In the genomic region with DNA sequence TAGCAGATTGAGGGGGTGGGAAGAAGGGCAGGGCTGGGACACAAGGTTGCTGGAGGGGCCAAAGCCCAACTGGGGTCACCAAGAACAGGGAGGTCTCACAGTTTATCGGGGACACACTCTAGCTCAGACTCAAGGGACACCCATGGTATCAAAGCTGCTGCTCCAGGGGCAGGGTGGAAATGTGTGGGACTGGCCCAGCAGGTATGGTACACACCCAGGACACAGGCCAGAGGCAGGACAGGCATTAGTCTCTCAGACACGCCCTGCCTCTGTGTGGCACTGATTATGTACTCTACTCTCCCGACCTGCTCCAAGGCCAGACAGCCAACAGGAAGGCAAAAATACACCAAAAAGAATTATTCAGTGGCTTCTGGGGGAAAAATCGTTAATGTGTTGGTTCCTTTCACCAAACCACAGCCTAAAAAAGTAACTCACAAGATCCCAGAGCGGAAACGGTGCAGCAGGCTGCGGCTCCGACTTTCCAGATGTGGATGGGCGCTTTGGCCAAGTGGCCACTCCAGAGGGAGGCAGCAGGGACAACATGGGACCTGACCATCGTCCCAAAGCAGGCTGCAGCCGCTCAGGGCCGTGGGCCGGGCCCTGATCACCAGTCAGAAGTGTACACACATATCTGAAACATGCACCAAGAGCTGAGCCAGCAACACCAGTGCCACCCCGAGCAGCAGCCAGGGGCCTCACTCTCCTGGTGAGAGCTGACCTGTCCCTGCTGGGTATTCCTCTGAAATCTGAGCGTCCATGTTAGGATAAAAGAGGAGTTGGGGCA, we compare ENCODE assay signal across 11 cellular contexts. TPM values are rescaled to one million over a fixed set of nuclear protein-coding genes. Genes with fewer than 3 reads are reported as not detected.
DNase-seq lines count a peak whose midpoint lies in the region; ATAC-seq and TF ChIP-seq lines count a peak whose summit lies in the region.
"Had no signal": no experiment of that assay in that cellular context is flagged by ENCODE, and none has a peak within 500 bp of the region (broad histone marks: within the 10 kb centered on the region; RNA-seq: fewer than 3 reads in every experiment).

No MANE protein-coding gene starts in this region.

- no peak for DNase-seq in CD4-positive, CD25-positive, alpha-beta regulatory T cell
- DNase-seq in HL-60 (ENCODE audit: low read depth in 1 of 2, low spot score in 1 of 2) (peak in 1 of 2 experiments; percentile 66), naive B cell (no peak), hypothalamus (lab: John Stamatoyannopoulos, UW) (no peak), NCI-H2227 treated with DMSO at 0.1 percent for 48 hours (lab: John Stamatoyannopoulos, UW) (no peak)
- DNase-seq in activated naive CD8-positive, alpha-beta T cell treated with anti-CD3 and anti-CD28 coated beads for 36 hours: no peak
- DNase-seq: central memory CD4-positive, alpha-beta T cell; NCI-H2081 treated with DMSO at 0.1 percent for 48 hours had no signal

- H3K36me3 ChIP-seq in CD4-positive, CD25-positive, alpha-beta regulatory T cell (ENCODE audit: control insufficient read depth, insufficient read depth, low read length): peaks cover 20% of the 10 kb centered on the region

- no peaks in the 10 kb centered on the region for H3K9me3 Mint-ChIP-seq in CD4-positive, CD25-positive, alpha-beta regulatory T cell
- no peaks in the 10 kb centered on the region for H3K9me3 Mint-ChIP-seq in activated naive CD8-positive, alpha-beta T cell treated with anti-CD3 and anti-CD28 coated beads for 36 hours
- H3K9me3 Mint-ChIP-seq in naive B cell: no peaks in the 10 kb centered on the region

- peak overlapping the region; percentile 61 for H3K27ac ChIP-seq in CD4-positive, CD25-positive, alpha-beta regulatory T cell (ENCODE audit: insufficient read depth, low read length, poor library complexity, severe bottlenecking)
- peak overlapping the region; percentile 92 for H3K27ac ChIP-seq in HL-60 (replicated peaks)

- no peak for ATAC-seq in CD4-positive, CD25-positive, alpha-beta regulatory T cell (ENCODE audit: low read depth in 2 of 2)
- ATAC-seq in naive B cell (ENCODE audit: low read depth in 2 of 2): no peak
- ATAC-seq in GM19467 (IDR thresholded peaks at IDR 0.05; ENCODE audit: unreplicated experiment): no peak
- no peak for ATAC-seq in GM19351 (IDR thresholded peaks at IDR 0.05; ENCODE audit: unreplicated experiment)

- H3K9me3 ChIP-seq in CD4-positive, CD25-positive, alpha-beta regulatory T cell (ENCODE audit: control insufficient read depth in 2 of 2, low read length in 2 of 2): no peaks in the 10 kb centered on the region
- H3K9me3 ChIP-seq: right lobe of liver had no signal

- peaks cover 0 to 35% (median 13%) of the 10 kb centered on the region in 4 donors for H3K4me1 Mint-ChIP-seq in CD4-positive, CD25-positive, alpha-beta regulatory T cell
- peaks cover 18% of the 10 kb centered on the region for H3K4me1 Mint-ChIP-seq in activated naive CD8-positive, alpha-beta T cell treated with anti-CD3 and anti-CD28 coated beads for 36 hours
- peaks cover 32 to 44% (median 33%) of the 10 kb centered on the region in 3 donors for H3K4me1 Mint-ChIP-seq in naive B cell

- no peaks in the 10 kb centered on the region for H3K27me3 ChIP-seq in CD4-positive, CD25-positive, alpha-beta regulatory T cell (ENCODE audit: control insufficient read depth, insufficient read depth, low read length)
- H3K27me3 ChIP-seq in HL-60 (ENCODE audit: insufficient read depth, poor library complexity, severe bottlenecking): no peaks in the 10 kb centered on the region
- H3K27me3 ChIP-seq: right lobe of liver had no signal

- no peak for TF ChIP-seq CTCF in HL-60 (IDR thresholded peaks at IDR 0.05; ENCODE audit: insufficient read depth, low read length)

- no peaks in the 10 kb centered on the region for H3K36me3 Mint-ChIP-seq in CD4-positive, CD25-positive, alpha-beta regulatory T cell
- peaks cover 10% of the 10 kb centered on the region for H3K36me3 Mint-ChIP-seq in activated naive CD8-positive, alpha-beta T cell treated with anti-CD3 and anti-CD28 coated beads for 36 hours
- no peaks in the 10 kb centered on the region for H3K36me3 Mint-ChIP-seq in naive B cell

- peak overlapping the region; percentile 74 to 94 (median 85) for H3K27ac Mint-ChIP-seq in CD4-positive, CD25-positive, alpha-beta regulatory T cell
- H3K27ac Mint-ChIP-seq in activated naive CD8-positive, alpha-beta T cell treated with anti-CD3 and anti-CD28 coated beads for 36 hours: peak overlapping the region; percentile 42
- peak overlapping the region in 5 of 6 donors; percentile 33 to 88 (median 80) for H3K27ac Mint-ChIP-seq in naive B cell

- H3K27me3 Mint-ChIP-seq in CD4-positive, CD25-positive, alpha-beta regulatory T cell: peaks cover 6% of the 10 kb centered on the region
- no peaks in the 10 kb centered on the region for H3K27me3 Mint-ChIP-seq in activated naive CD8-positive, alpha-beta T cell treated with anti-CD3 and anti-CD28 coated beads for 36 hours
- H3K27me3 Mint-ChIP-seq in naive B cell: no peaks in the 10 kb centered on the region

- H3K4me3 Mint-ChIP-seq in CD4-positive, CD25-positive, alpha-beta regulatory T cell: peak overlapping the region in 3 of 4 donors; percentile 90 to 95 (median 94)
- H3K4me3 Mint-ChIP-seq in activated naive CD8-positive, alpha-beta T cell treated with anti-CD3 and anti-CD28 coated beads for 36 hours: no peak overlapping the region
- H3K4me3 Mint-ChIP-seq in naive B cell: peak overlapping the region in 5 of 8 donors; percentile 65 to 91 (median 86)

- no peak overlapping the region for H3K4me3 ChIP-seq in CD4-positive, CD25-positive, alpha-beta regulatory T cell (ENCODE audit: low read depth, low read length)
- H3K4me3 ChIP-seq in HL-60 (replicated peaks; ENCODE audit: insufficient read depth, low read length): peak overlapping the region; percentile 53

- peaks cover 25% of the 10 kb centered on the region for H3K4me1 ChIP-seq in CD4-positive, CD25-positive, alpha-beta regulatory T cell (ENCODE audit: control insufficient read depth, insufficient read depth, low read length, poor library complexity, severe bottlenecking)

RNA-seq across cellular contexts. Expression of gene SIRT7, which starts 1.0 kb away (rescaled TPM):
- total RNA-seq in CD4-positive, CD25-positive, alpha-beta regulatory T cell: 78.1 TPM
- 10 to 100 TPM; 35.9 to 43.8 (median 41.7) TPM for polyA plus RNA-seq in CD4-positive, CD25-positive, alpha-beta regulatory T cell
- total RNA-seq in activated naive CD8-positive, alpha-beta T cell treated with anti-CD3 and anti-CD28 coated beads for 36 hours: 10 to 100 TPM; 27.3 to 30.1 TPM
- 10 to 100 TPM; 23.6 to 41.3 (median 30.6) TPM for polyA plus RNA-seq in naive B cell (ENCODE audit: low read depth in 6 of 6)

RNA-seq across cellular contexts. Expression of gene PCYT2, which starts 7.8 kb away (rescaled TPM):
- total RNA-seq in CD4-positive, CD25-positive, alpha-beta regulatory T cell: 28.6 TPM
- 10 to 100 TPM; 25.6 to 30.9 (median 26.8) TPM for polyA plus RNA-seq in CD4-positive, CD25-positive, alpha-beta regulatory T cell
- 10 to 100 TPM; 20.8 to 21.4 TPM for total RNA-seq in activated naive CD8-positive, alpha-beta T cell treated with anti-CD3 and anti-CD28 coated beads for 36 hours
- 10 to 100 TPM; 19.0 to 28.4 (median 21.2) TPM for polyA plus RNA-seq in naive B cell (ENCODE audit: low read depth in 6 of 6)

RNA-seq across cellular contexts. Expression of gene MAFG, which starts 8.6 kb away (rescaled TPM):
- 14.3 TPM for total RNA-seq in CD4-positive, CD25-positive, alpha-beta regulatory T cell
- polyA plus RNA-seq in CD4-positive, CD25-positive, alpha-beta regulatory T cell: 1 to 10 TPM; 2.2 to 3.0 (median 2.6) TPM
- 10 to 100 TPM; 18.4 to 19.2 TPM for total RNA-seq in activated naive CD8-positive, alpha-beta T cell treated with anti-CD3 and anti-CD28 coated beads for 36 hours
- polyA plus RNA-seq in naive B cell (ENCODE audit: low read depth in 6 of 6): 1 to 10 TPM; 3.4 to 6.7 (median 4.7) TPM

RNA-seq across cellular contexts. Expression of gene NPB, which starts 16.9 kb away (rescaled TPM):
- not detected for total RNA-seq in CD4-positive, CD25-positive, alpha-beta regulatory T cell
- polyA plus RNA-seq in CD4-positive, CD25-positive, alpha-beta regulatory T cell: under 1 TPM in 1 of 4 donors, not detected in 3; 0.10 TPM
- total RNA-seq in activated naive CD8-positive, alpha-beta T cell treated with anti-CD3 and anti-CD28 coated beads for 36 hours: under 1 TPM in 1 of 2 experiments, not detected in 1; 0.47 TPM
- polyA plus RNA-seq in naive B cell (ENCODE audit: low read depth in 6 of 6): under 1 TPM in 1 of 6 donors, not detected in 5; 0.24 TPM

RNA-seq across cellular contexts. Expression of gene PYCR1, which starts 18.1 kb away (rescaled TPM):
- total RNA-seq in CD4-positive, CD25-positive, alpha-beta regulatory T cell: 1.1 TPM
- polyA plus RNA-seq in CD4-positive, CD25-positive, alpha-beta regulatory T cell: 1 to 10 TPM in 2 of 4 donors, under 1 TPM in 2; 0.54 to 2.2 (median 1.1) TPM
- total RNA-seq in activated naive CD8-positive, alpha-beta T cell treated with anti-CD3 and anti-CD28 coated beads for 36 hours: 100 to 1,000 TPM; 158 to 169 TPM
- polyA plus RNA-seq in naive B cell (ENCODE audit: low read depth in 6 of 6): 1 to 10 TPM; 1.6 to 4.5 (median 2.2) TPM
